Comparison of ENCODE assay signal across 2 cellular contexts in the genomic region with DNA sequence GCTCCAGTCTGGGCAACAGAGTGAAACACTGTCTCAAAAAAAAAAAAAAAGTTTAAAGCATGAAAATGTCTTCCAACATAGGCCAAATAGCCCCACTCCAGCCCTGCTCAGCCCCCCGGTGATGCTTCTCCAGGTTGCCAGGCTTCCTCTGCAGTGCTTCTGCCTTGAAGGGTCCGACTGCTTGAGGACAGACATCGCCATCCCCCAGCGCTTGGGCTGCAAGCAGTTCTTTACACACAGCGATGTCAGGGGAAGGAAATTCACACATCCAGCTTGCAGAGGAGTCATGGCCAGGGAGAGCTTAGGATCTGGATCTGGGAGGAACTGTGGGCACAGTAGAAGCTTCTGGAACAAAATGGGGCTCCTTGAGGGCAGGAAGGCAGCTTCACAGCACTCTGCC.
TF ChIP-seq lines count a peak whose summit lies in the region.

No MANE protein-coding gene starts in this region.

TF ChIP-seq in A549, 52 proteins besides CTCF, POLR2A, EP300 and RAD21:
- TF ChIP-seq RFX5 (IDR thresholded peaks at IDR 0.05) (no peak), RCOR1 (IDR thresholded peaks at IDR 0.05; ENCODE audit: low read depth, low read length) (no peak), HOXB5 (CRISPR knock-in tag; IDR thresholded peaks at IDR 0.05) (no peak), POLR2AphosphoS2 (conservative IDR thresholded peaks at IDR 0.05; ENCODE audit: low read length) (no peak), HOXB13 (CRISPR knock-in tag; IDR thresholded peaks at IDR 0.05; ENCODE audit: low read depth) (no peak)
- TF ChIP-seq, protein P1, sequence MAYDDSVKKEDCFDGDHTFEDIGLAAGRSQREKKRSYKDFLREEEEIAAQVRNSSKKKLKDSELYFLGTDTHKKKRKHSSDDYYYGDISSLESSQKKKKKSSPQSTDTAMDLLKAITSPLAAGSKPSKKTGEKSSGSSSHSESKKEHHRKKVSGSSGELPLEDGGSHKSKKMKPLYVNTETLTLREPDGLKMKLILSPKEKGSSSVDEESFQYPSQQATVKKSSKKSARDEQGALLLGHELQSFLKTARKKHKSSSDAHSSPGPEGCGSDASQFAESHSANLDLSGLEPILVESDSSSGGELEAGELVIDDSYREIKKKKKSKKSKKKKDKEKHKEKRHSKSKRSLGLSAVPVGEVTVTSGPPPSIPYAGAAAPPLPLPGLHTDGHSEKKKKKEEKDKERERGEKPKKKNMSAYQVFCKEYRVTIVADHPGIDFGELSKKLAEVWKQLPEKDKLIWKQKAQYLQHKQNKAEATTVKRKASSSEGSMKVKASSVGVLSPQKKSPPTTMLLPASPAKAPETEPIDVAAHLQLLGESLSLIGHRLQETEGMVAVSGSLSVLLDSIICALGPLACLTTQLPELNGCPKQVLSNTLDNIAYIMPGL (CRISPR knock-in tag; IDR thresholded peaks at IDR 0.05; ENCODE audit: borderline replicate concordance) = no peak

TF ChIP-seq in IMR-90, 13 proteins besides CTCF, POLR2A, EP300 and RAD21:
- no peak for TF ChIP-seq MXI1 (IDR thresholded peaks at IDR 0.05; ENCODE audit: borderline replicate concordance, low read depth, low read length)
- TF ChIP-seq, protein P2, sequence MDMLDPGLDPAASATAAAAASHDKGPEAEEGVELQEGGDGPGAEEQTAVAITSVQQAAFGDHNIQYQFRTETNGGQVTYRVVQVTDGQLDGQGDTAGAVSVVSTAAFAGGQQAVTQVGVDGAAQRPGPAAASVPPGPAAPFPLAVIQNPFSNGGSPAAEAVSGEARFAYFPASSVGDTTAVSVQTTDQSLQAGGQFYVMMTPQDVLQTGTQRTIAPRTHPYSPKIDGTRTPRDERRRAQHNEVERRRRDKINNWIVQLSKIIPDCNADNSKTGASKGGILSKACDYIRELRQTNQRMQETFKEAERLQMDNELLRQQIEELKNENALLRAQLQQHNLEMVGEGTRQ (IDR thresholded peaks at IDR 0.05; ENCODE audit: low read depth, low read length) = no peak
- TF ChIP-seq, protein P3, sequence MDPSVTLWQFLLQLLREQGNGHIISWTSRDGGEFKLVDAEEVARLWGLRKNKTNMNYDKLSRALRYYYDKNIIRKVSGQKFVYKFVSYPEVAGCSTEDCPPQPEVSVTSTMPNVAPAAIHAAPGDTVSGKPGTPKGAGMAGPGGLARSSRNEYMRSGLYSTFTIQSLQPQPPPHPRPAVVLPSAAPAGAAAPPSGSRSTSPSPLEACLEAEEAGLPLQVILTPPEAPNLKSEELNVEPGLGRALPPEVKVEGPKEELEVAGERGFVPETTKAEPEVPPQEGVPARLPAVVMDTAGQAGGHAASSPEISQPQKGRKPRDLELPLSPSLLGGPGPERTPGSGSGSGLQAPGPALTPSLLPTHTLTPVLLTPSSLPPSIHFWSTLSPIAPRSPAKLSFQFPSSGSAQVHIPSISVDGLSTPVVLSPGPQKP (IDR thresholded peaks at IDR 0.05; ENCODE audit: borderline replicate concordance, low read depth, low read length) = no peak
- no peak for TF ChIP-seq RCOR1 (IDR thresholded peaks at IDR 0.05; ENCODE audit: insufficient replicate concordance, low read length)
